ENCODE assay signal across 2 cellular contexts in the genomic region with DNA sequence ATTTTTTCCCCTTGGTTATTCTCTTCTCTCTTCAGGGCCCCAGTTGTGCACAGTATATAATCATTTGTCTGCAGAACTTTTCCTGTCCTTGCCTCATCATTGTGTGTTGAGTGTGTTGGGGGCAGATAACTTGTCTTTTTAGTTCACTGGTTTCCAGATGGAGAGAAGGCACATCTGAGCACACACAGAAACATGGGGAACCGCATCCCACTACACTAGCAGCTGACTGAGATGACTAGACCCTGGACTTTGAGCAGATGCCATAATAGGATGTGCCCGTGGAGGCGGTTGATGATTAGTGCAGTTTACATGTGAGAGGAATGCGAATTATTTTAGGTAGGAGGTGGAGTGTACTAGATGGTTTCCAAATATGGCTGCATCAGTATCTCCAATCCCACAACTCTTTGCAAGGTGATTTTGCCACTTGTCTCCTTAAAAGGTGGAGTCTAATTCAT.
A peak's percentile ranks its signal among the peaks of the same experiment; 100 is the strongest.
TF ChIP-seq lines count a peak whose summit lies in the region.

No MANE protein-coding gene starts in this region.

TF ChIP-seq in K562, 482 proteins besides CTCF, POLR2A, EP300 and RAD21 (continued from another document and continues in another):
- TF ChIP-seq, protein P1, sequence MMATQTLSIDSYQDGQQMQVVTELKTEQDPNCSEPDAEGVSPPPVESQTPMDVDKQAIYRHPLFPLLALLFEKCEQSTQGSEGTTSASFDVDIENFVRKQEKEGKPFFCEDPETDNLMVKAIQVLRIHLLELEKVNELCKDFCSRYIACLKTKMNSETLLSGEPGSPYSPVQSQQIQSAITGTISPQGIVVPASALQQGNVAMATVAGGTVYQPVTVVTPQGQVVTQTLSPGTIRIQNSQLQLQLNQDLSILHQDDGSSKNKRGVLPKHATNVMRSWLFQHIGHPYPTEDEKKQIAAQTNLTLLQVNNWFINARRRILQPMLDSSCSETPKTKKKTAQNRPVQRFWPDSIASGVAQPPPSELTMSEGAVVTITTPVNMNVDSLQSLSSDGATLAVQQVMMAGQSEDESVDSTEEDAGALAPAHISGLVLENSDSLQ (IDR thresholded peaks at IDR 0.05): no peak
- TF ChIP-seq SMC3 (conservative IDR thresholded peaks at IDR 0.05; ENCODE audit: insufficient read depth, low read depth, low read length) (0 out of 2 replicates have a peak, but pooled peaks have one; percentile 2), CBFA2T3 (IDR thresholded peaks at IDR 0.05) (peak; percentile 98), HDGF (IDR thresholded peaks at IDR 0.05) (no peak), ZNF384 (IDR thresholded peaks at IDR 0.05; ENCODE audit: low read depth, low read length) (no peak), SMARCA4 (IDR thresholded peaks at IDR 0.05) (peak; percentile 93), NR2C1 (IDR thresholded peaks at IDR 0.05) (no peak), NR2C1 (tag; IDR thresholded peaks at IDR 0.05) (no peak), FOXA3 (CRISPR knock-in tag; conservative IDR thresholded peaks at IDR 0.05 in 1 of 2, IDR thresholded peaks at IDR 0.05 in 1 of 2) (peak; percentile 85 to 94), MBD2 (IDR thresholded peaks at IDR 0.05; ENCODE audit: borderline replicate concordance, low read depth) (0 out of 2 replicates have a peak, but pooled peaks have one; percentile 37), ZNF217 (CRISPR knock-in tag; IDR thresholded peaks at IDR 0.05) (no peak), ZNF12 (CRISPR knock-in tag; IDR thresholded peaks at IDR 0.05) (no peak), ZNF609 (CRISPR knock-in tag; IDR thresholded peaks at IDR 0.05; ENCODE audit: borderline replicate concordance) (no peak), ZNF408 (CRISPR knock-in tag; IDR thresholded peaks at IDR 0.05; ENCODE audit: low read depth) (no peak), TAF1 (IDR thresholded peaks at IDR 0.05; ENCODE audit: control insufficient read depth, extremely low read depth, insufficient read depth, low read length, severe bottlenecking) (peak; percentile 23), GABPB2 (CRISPR knock-in tag; conservative IDR thresholded peaks at IDR 0.05) (no peak), ZNF717 (CRISPR knock-in tag; IDR thresholded peaks at IDR 0.05) (no peak), TAL1 (IDR thresholded peaks at IDR 0.05) (peak; percentile 97)
- TF ChIP-seq, protein P2, sequence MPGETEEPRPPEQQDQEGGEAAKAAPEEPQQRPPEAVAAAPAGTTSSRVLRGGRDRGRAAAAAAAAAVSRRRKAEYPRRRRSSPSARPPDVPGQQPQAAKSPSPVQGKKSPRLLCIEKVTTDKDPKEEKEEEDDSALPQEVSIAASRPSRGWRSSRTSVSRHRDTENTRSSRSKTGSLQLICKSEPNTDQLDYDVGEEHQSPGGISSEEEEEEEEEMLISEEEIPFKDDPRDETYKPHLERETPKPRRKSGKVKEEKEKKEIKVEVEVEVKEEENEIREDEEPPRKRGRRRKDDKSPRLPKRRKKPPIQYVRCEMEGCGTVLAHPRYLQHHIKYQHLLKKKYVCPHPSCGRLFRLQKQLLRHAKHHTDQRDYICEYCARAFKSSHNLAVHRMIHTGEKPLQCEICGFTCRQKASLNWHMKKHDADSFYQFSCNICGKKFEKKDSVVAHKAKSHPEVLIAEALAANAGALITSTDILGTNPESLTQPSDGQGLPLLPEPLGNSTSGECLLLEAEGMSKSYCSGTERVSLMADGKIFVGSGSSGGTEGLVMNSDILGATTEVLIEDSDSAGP (CRISPR knock-in tag; IDR thresholded peaks at IDR 0.05): peak; percentile 89
- TF ChIP-seq, protein P3, sequence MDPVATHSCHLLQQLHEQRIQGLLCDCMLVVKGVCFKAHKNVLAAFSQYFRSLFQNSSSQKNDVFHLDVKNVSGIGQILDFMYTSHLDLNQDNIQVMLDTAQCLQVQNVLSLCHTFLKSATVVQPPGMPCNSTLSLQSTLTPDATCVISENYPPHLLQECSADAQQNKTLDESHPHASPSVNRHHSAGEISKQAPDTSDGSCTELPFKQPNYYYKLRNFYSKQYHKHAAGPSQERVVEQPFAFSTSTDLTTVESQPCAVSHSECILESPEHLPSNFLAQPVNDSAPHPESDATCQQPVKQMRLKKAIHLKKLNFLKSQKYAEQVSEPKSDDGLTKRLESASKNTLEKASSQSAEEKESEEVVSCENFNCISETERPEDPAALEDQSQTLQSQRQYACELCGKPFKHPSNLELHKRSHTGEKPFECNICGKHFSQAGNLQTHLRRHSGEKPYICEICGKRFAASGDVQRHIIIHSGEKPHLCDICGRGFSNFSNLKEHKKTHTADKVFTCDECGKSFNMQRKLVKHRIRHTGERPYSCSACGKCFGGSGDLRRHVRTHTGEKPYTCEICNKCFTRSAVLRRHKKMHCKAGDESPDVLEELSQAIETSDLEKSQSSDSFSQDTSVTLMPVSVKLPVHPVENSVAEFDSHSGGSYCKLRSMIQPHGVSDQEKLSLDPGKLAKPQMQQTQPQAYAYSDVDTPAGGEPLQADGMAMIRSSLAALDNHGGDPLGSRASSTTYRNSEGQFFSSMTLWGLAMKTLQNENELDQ (CRISPR knock-in tag; IDR thresholded peaks at IDR 0.05; ENCODE audit: borderline replicate concordance): no peak

TF ChIP-seq in HepG2, 621 proteins besides CTCF, POLR2A, EP300 and RAD21 (continued from another document and continues in another):
- TF ChIP-seq, protein P4, sequence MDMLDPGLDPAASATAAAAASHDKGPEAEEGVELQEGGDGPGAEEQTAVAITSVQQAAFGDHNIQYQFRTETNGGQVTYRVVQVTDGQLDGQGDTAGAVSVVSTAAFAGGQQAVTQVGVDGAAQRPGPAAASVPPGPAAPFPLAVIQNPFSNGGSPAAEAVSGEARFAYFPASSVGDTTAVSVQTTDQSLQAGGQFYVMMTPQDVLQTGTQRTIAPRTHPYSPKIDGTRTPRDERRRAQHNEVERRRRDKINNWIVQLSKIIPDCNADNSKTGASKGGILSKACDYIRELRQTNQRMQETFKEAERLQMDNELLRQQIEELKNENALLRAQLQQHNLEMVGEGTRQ (IDR thresholded peaks at IDR 0.05; ENCODE audit: low read depth, low read length): no peak
- TF ChIP-seq, protein P4 (CRISPR knock-in tag; IDR thresholded peaks at IDR 0.05; ENCODE audit: borderline replicate concordance): peak; percentile 41; the same call in 1 of the 2 replicates
- no peak for TF ChIP-seq GRHL1 (CRISPR knock-in tag; conservative IDR thresholded peaks at IDR 0.05)
- TF ChIP-seq, protein P5, sequence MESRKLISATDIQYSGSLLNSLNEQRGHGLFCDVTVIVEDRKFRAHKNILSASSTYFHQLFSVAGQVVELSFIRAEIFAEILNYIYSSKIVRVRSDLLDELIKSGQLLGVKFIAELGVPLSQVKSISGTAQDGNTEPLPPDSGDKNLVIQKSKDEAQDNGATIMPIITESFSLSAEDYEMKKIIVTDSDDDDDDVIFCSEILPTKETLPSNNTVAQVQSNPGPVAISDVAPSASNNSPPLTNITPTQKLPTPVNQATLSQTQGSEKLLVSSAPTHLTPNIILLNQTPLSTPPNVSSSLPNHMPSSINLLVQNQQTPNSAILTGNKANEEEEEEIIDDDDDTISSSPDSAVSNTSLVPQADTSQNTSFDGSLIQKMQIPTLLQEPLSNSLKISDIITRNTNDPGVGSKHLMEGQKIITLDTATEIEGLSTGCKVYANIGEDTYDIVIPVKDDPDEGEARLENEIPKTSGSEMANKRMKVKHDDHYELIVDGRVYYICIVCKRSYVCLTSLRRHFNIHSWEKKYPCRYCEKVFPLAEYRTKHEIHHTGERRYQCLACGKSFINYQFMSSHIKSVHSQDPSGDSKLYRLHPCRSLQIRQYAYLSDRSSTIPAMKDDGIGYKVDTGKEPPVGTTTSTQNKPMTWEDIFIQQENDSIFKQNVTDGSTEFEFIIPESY (CRISPR knock-in tag; IDR thresholded peaks at IDR 0.05): no peak; the same call in 1 of the 2 replicates
- TF ChIP-seq ZNF639 (CRISPR knock-in tag; conservative IDR thresholded peaks at IDR 0.05): no peak
- TF ChIP-seq ZNF674 (CRISPR knock-in tag; IDR thresholded peaks at IDR 0.05; ENCODE audit: low read depth): no peak
- TF ChIP-seq ZNF557 (CRISPR knock-in tag; IDR thresholded peaks at IDR 0.05): no peak
- TF ChIP-seq YEATS2 (CRISPR knock-in tag; IDR thresholded peaks at IDR 0.05; ENCODE audit: borderline replicate concordance): no peak
- no peak for TF ChIP-seq NPAS2 (CRISPR knock-in tag; IDR thresholded peaks at IDR 0.05; ENCODE audit: borderline replicate concordance)
- TF ChIP-seq ZNF83 (CRISPR knock-in tag; IDR thresholded peaks at IDR 0.05; ENCODE audit: borderline replicate concordance): no peak
- no peak for TF ChIP-seq MTF2 (CRISPR knock-in tag; IDR thresholded peaks at IDR 0.05; ENCODE audit: borderline replicate concordance)
- TF ChIP-seq ZNF224 (CRISPR knock-in tag; IDR thresholded peaks at IDR 0.05): no peak
- peak; percentile 44; the same call in 1 of the 2 replicates for TF ChIP-seq FOSL1 (CRISPR knock-in tag; IDR thresholded peaks at IDR 0.05; ENCODE audit: borderline replicate concordance)
- TF ChIP-seq ZNF580 (CRISPR knock-in tag; IDR thresholded peaks at IDR 0.05; ENCODE audit: borderline replicate concordance, low read depth): 0 out of 2 replicates have a peak, but pooled peaks have one; percentile 8
- TF ChIP-seq ZMYM2 (CRISPR knock-in tag; IDR thresholded peaks at IDR 0.05): no peak
- no peak for TF ChIP-seq ZBTB20 (CRISPR knock-in tag; IDR thresholded peaks at IDR 0.05; ENCODE audit: borderline replicate concordance, low read depth)
- no peak for TF ChIP-seq ZFAT (CRISPR knock-in tag; conservative IDR thresholded peaks at IDR 0.05)
- no peak for TF ChIP-seq ZNF30 (CRISPR knock-in tag; IDR thresholded peaks at IDR 0.05)
- TF ChIP-seq TOE1 (CRISPR knock-in tag; IDR thresholded peaks at IDR 0.05): no peak
- TF ChIP-seq, protein P6, sequence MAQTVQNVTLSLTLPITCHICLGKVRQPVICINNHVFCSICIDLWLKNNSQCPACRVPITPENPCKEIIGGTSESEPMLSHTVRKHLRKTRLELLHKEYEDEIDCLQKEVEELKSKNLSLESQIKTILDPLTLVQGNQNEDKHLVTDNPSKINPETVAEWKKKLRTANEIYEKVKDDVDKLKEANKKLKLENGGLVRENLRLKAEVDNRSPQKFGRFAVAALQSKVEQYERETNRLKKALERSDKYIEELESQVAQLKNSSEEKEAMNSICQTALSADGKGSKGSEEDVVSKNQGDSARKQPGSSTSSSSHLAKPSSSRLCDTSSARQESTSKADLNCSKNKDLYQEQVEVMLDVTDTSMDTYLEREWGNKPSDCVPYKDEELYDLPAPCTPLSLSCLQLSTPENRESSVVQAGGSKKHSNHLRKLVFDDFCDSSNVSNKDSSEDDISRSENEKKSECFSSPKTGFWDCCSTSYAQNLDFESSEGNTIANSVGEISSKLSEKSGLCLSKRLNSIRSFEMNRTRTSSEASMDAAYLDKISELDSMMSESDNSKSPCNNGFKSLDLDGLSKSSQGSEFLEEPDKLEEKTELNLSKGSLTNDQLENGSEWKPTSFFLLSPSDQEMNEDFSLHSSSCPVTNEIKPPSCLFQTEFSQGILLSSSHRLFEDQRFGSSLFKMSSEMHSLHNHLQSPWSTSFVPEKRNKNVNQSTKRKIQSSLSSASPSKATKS (CRISPR knock-in tag; IDR thresholded peaks at IDR 0.05): no peak
- TF ChIP-seq, protein P7, sequence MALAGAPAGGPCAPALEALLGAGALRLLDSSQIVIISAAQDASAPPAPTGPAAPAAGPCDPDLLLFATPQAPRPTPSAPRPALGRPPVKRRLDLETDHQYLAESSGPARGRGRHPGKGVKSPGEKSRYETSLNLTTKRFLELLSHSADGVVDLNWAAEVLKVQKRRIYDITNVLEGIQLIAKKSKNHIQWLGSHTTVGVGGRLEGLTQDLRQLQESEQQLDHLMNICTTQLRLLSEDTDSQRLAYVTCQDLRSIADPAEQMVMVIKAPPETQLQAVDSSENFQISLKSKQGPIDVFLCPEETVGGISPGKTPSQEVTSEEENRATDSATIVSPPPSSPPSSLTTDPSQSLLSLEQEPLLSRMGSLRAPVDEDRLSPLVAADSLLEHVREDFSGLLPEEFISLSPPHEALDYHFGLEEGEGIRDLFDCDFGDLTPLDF (CRISPR knock-in tag; IDR thresholded peaks at IDR 0.05): no peak
- TF ChIP-seq SSRP1 (CRISPR knock-in tag; IDR thresholded peaks at IDR 0.05): no peak
- no peak for TF ChIP-seq SP2 (CRISPR knock-in tag; IDR thresholded peaks at IDR 0.05)
- no peak for TF ChIP-seq MBD4 (IDR thresholded peaks at IDR 0.05; ENCODE audit: borderline replicate concordance, low read length)
- TF ChIP-seq ZNF652 (CRISPR knock-in tag; IDR thresholded peaks at IDR 0.05; ENCODE audit: borderline replicate concordance, low read depth): no peak
- no peak for TF ChIP-seq NCOA5 (CRISPR knock-in tag; IDR thresholded peaks at IDR 0.05)
- TF ChIP-seq BCL3 (CRISPR knock-in tag; IDR thresholded peaks at IDR 0.05): no peak
- TF ChIP-seq PAX8 (CRISPR knock-in tag; IDR thresholded peaks at IDR 0.05; ENCODE audit: borderline replicate concordance): no peak
